8 cellular contexts compared by ENCODE assay signal in the genomic region with DNA sequence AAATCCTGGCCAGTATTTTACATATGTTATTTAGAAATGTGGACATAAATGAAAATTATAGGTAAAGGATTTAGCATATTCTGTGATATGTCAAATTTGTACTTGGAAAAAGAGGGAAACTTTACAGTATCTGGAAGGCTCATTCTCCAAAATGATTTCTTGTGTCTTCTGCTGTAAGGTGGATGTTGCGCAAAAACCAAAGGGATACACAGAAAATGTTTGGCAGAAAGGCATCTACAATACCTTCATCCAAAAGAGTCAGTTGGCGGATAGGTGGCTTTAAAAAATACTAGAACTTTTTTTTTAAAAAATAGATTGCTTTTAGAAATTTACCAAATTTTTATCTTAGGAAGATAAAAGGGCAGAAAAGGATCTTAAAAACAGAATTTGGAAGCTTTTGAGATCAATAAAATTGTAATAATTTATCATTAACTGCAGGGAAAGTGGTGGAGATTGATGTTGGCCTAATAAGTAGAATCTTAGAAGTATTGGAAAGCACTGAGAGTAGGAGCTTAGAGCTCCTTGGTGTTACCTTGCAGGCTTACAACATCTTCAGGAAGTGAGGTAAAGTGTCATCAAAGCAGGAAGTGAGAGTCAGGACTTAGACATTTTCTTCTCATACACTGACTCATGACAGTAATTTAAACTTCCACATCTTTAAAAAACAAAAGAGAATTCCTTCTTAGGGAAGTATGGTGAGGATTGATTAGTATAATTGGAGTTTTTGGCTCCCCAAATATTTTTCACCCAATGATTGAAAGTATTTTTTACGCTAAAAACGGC. TPM values are rescaled to one million over a fixed set of nuclear protein-coding genes. Genes with fewer than 3 reads are reported as not detected.
DNase-seq lines count a peak whose midpoint lies in the region; ATAC-seq and TF ChIP-seq lines count a peak whose summit lies in the region.

No MANE protein-coding gene starts in this region.

- no peak for TF ChIP-seq CTCF in activated CD8-positive, alpha-beta T cell treated with anti-CD3 and anti-CD28 coated beads for 36 hours (IDR thresholded peaks at IDR 0.05)
- no peak for TF ChIP-seq CTCF in left lung (IDR thresholded peaks at IDR 0.05)

- peaks cover 61% of the 10 kb centered on the region for H3K4me1 Mint-ChIP-seq in activated CD8-positive, alpha-beta T cell treated with anti-CD3 and anti-CD28 coated beads for 36 hours (ENCODE audit: low read depth)

- H3K36me3 Mint-ChIP-seq in activated CD8-positive, alpha-beta T cell treated with anti-CD3 and anti-CD28 coated beads for 36 hours (ENCODE audit: low read depth): peaks cover 49% of the 10 kb centered on the region

- peak overlapping the region; percentile 97 to 99 for H3K27ac ChIP-seq in left lung

- H3K4me3 Mint-ChIP-seq in activated CD8-positive, alpha-beta T cell treated with anti-CD3 and anti-CD28 coated beads for 36 hours: peak overlapping the region; percentile 100

- CTCF ChIA-PET in activated CD8-positive, alpha-beta T cell treated with anti-CD3 and anti-CD28 coated beads for 36 hours (lab: Charles Lee): interaction anchor here (1.5 to 4.1 kb wide), 4 partner anchors 42 to 112 kb away, joined by 4 to 29 read pairs (median 14); no protein-coding TSS in a partner anchor

- peaks cover 0 to 37% of the 10 kb centered on the region in 2 donors for H3K36me3 ChIP-seq in left lung

- H3K27ac Mint-ChIP-seq in activated CD8-positive, alpha-beta T cell treated with anti-CD3 and anti-CD28 coated beads for 36 hours: peak overlapping the region; percentile 99

- H3K4me3 ChIP-seq in left lung: peak overlapping the region in 1 of 2 donors; percentile 70

- H3K27me3 Mint-ChIP-seq in activated CD8-positive, alpha-beta T cell treated with anti-CD3 and anti-CD28 coated beads for 36 hours: no peaks in the 10 kb centered on the region

- no peaks in the 10 kb centered on the region for H3K9me3 Mint-ChIP-seq in activated CD8-positive, alpha-beta T cell treated with anti-CD3 and anti-CD28 coated beads for 36 hours

- ATAC-seq in GM21423 (IDR thresholded peaks at IDR 0.05; ENCODE audit: unreplicated experiment) (peak; percentile 28), left lung (no peak)
- ATAC-seq in activated CD8-positive, alpha-beta T cell treated with anti-CD3 and anti-CD28 coated beads for 36 hours: no peak

- no peaks in the 10 kb centered on the region for H3K27me3 ChIP-seq in left lung

- H3K9me3 ChIP-seq in left lung: no peaks in the 10 kb centered on the region

- POLR2A ChIA-PET in activated CD8-positive, alpha-beta T cell treated with anti-CD3 and anti-CD28 coated beads for 36 hours (lab: Charles Lee): interaction anchor here (0.7 to 4.0 kb wide), 12 partner anchors 9 to 1103 kb away, joined by 3 to 24 read pairs (median 4); a partner anchor contains a TSS

- peaks cover 11 to 83% of the 10 kb centered on the region in 2 donors for H3K4me1 ChIP-seq in left lung

- DNase-seq in Daoy (ENCODE audit: low read depth) (peak; percentile 75), HT1080 (ENCODE audit: low read depth) (peak; percentile 91), left lung (no peak), DMS79 (lab: John Stamatoyannopoulos, UW) (no peak), ecto neural progenitor cell (ENCODE audit: low spot score) (no peak), NCI-H345 (lab: John Stamatoyannopoulos, UW) (no peak)
- DNase-seq in activated CD8-positive, alpha-beta T cell treated with anti-CD3 and anti-CD28 coated beads for 36 hours: no peak

- intact Hi-C loops in activated CD8-positive, alpha-beta T cell treated with anti-CD3 and anti-CD28 coated beads for 36 hours (cut with micrococcal nuclease): loop anchor here (5.0 kb wide), 1 partner anchor 108 kb away; no protein-coding TSS in a partner anchor
- intact Hi-C loops in left lung (cut with DNase I): loop anchor here in 1 of 2 donors (10.0 kb wide), 1 partner anchor 115 kb away; no protein-coding TSS in a partner anchor

RNA-seq across cellular contexts. Expression of a gene that starts 2.1 kb away (rescaled TPM):
- total RNA-seq in Daoy (2014; rRNA removed; shearing (Covaris generic)): 25.8 and 31.1 TPM in 2 replicates
- 39.2 and 48.1 TPM in 2 replicates for total RNA-seq in HT1080 (2014; rRNA removed; shearing (Covaris generic))
- 29.3 and 30.0 TPM in 2 replicates for polyA plus RNA-seq in HT1080 (2015; cell fraction: cytosol; rRNA removed)
- 326 and 328 TPM in 2 replicates for polyA plus RNA-seq in HT1080 (2015; cell fraction: nucleus; rRNA removed)
- total RNA-seq in activated CD8-positive, alpha-beta T cell treated with anti-CD3 and anti-CD28 coated beads for 36 hours: 10 to 100 TPM; 30.5 to 31.7 TPM
- 100 to 1,000 TPM in 1 of 2 donors, 10 to 100 TPM in 1; 41.4 to 122 TPM for total RNA-seq in left lung

Comparison
In these comparisons a context has a peak if more than half of its experiments do, and no peak if none do; other contexts are left out.
1. DNase-seq: peak in Daoy (single experiment) and HT1080 (single experiment); none in activated CD8-positive, alpha-beta T cell treated with anti-CD3 and anti-CD28 coated beads for 36 hours (single experiment), left lung (0 of 2), DMS79 (single experiment), ecto neural progenitor cell (single experiment) and NCI-H345 (single experiment).